In genomic region chrX:46597774-46598173, GRCh38 we compare ENCODE assay signal across 21 cellular contexts. TPM values are rescaled to one million over a fixed set of nuclear protein-coding genes. Genes with fewer than 3 reads are reported as not detected.
A peak's percentile ranks its signal among the peaks of the same experiment; 100 is the strongest.
DNase-seq lines count a peak whose midpoint lies in the region; ATAC-seq and FAIRE-seq lines count a peak whose summit lies in the region.
"Had no signal": no experiment of that assay in that cellular context is flagged by ENCODE, and none has a peak within 500 bp of the region (broad histone marks: within the 10 kb centered on the region; RNA-seq: fewer than 3 reads in every experiment).

No MANE protein-coding gene starts in this region.

- H3K4me3 Mint-ChIP-seq in dendritic cell treated with granulocyte-macrophage colony-stimulating factor and Interleukin-4, amounts not matched to agents 40 ng/mL and 50 ng/mL, for 4 days: no peak overlapping the region

- H3K27me3 Mint-ChIP-seq in dendritic cell treated with granulocyte-macrophage colony-stimulating factor and Interleukin-4, amounts not matched to agents 40 ng/mL and 50 ng/mL, for 4 days: no peaks in the 10 kb centered on the region

- no peaks in the 10 kb centered on the region for H3K27me3 ChIP-seq in right cardiac atrium (ENCODE audit: control insufficient read depth, insufficient read depth)

- peaks cover 5% of the 10 kb centered on the region for H3K4me1 ChIP-seq in right cardiac atrium (ENCODE audit: control insufficient read depth, insufficient read depth, low read length)

- no peak overlapping the region for H3K4me3 ChIP-seq in right cardiac atrium (ENCODE audit: low read length)
- H3K4me3 ChIP-seq: SK-N-MC had no signal

- intact Hi-C loops in left ventricle myocardium superior (cut with micrococcal nuclease): no loop called here
- intact Hi-C loops in Right ventricle myocardium superior (cut with DNase I): no loop called here
- intact Hi-C loops in dendritic cell treated with granulocyte-macrophage colony-stimulating factor and Interleukin-4, amounts not matched to agents 40 ng/mL and 50 ng/mL, for 4 days (cut with micrococcal nuclease): no loop called here
- intact Hi-C loops in right cardiac atrium (cut with DNase I): no loop called here

- H3K27ac ChIP-seq in right cardiac atrium (ENCODE audit: low read length): peak overlapping the region; percentile 64
- H3K27ac ChIP-seq: C4-2B, SK-N-MC had no signal

- ATAC-seq in left ventricle myocardium superior (no peak), Right ventricle myocardium superior (ENCODE audit: poor library complexity) (no peak), right cardiac atrium (peak in 1 of 2 donors; percentile 46)

- no peaks in the 10 kb centered on the region for H3K9me3 ChIP-seq in right cardiac atrium (ENCODE audit: control insufficient read depth, low read length)

- peak; percentile 29 for DNase-seq in left ventricle myocardium superior
- no peak for DNase-seq in Right ventricle myocardium superior
- DNase-seq in right cardiac atrium: no peak
- no peak for DNase-seq in GM19239 (ENCODE audit: insufficient read length, low spot score)
- no peak for DNase-seq in activated CD4-positive, CD25-positive, alpha-beta regulatory T cell (lab: John Stamatoyannopoulos, UW)
- no peak for DNase-seq in stimulated activated CD4-positive, alpha-beta T cell treated with anti-CD3 and anti-CD28 coated beads, Interleukin-2, amount 100 ng/mL, for 24 hours
- DNase-seq: DMS53, GF-D8, Kasumi-1, NCI-H1417, NCI-H1694 treated with DMSO at 0.1 percent for 48 hours, NCI-H2081 treated with DMSO at 0.1 percent for 48 hours, NCI-H2171 treated with DMSO at 0.1 percent for 48 hours, NCI-H526, OCI-M1, SHP77 had no signal

- no peaks in the 10 kb centered on the region for H3K9me3 Mint-ChIP-seq in dendritic cell treated with granulocyte-macrophage colony-stimulating factor and Interleukin-4, amounts not matched to agents 40 ng/mL and 50 ng/mL, for 4 days

- H3K36me3 Mint-ChIP-seq in dendritic cell treated with granulocyte-macrophage colony-stimulating factor and Interleukin-4, amounts not matched to agents 40 ng/mL and 50 ng/mL, for 4 days (ENCODE audit: low read depth): no peaks in the 10 kb centered on the region

- H3K4me1 Mint-ChIP-seq in dendritic cell treated with granulocyte-macrophage colony-stimulating factor and Interleukin-4, amounts not matched to agents 40 ng/mL and 50 ng/mL, for 4 days (ENCODE audit: low read depth): no peaks in the 10 kb centered on the region

- no peak for FAIRE-seq in GM19239 (lab: Jason Lieb, UNC)
- FAIRE-seq: A204.1, H54 had no signal

- WGBS in right cardiac atrium: 38% methylated on average over 5 of the region's 5 CpGs

- H3K27ac Mint-ChIP-seq in dendritic cell treated with granulocyte-macrophage colony-stimulating factor and Interleukin-4, amounts not matched to agents 40 ng/mL and 50 ng/mL, for 4 days: peak overlapping the region; percentile 52

RNA-seq across cellular contexts. Expression of gene CHST7, which starts 24.2 kb away (rescaled TPM):
- 13.8 TPM for total RNA-seq in left ventricle myocardium superior
- 14.2 TPM for total RNA-seq in Right ventricle myocardium superior
- total RNA-seq in right cardiac atrium: 10 to 100 TPM; 12.8 to 41.5 (median 16.2) TPM
- 10.6 TPM for polyA plus RNA-seq in right cardiac atrium

RNA-seq across cellular contexts. Expression of gene ZNF674, which starts 52.6 kb away (rescaled TPM):
- total RNA-seq in left ventricle myocardium superior: 3.0 TPM
- 2.7 TPM for total RNA-seq in Right ventricle myocardium superior
- total RNA-seq in right cardiac atrium: 1 to 10 TPM; 2.7 to 3.2 (median 3.0) TPM
- 1.4 TPM for polyA plus RNA-seq in right cardiac atrium
